7 cellular contexts compared by ENCODE assay signal in the genomic region with DNA sequence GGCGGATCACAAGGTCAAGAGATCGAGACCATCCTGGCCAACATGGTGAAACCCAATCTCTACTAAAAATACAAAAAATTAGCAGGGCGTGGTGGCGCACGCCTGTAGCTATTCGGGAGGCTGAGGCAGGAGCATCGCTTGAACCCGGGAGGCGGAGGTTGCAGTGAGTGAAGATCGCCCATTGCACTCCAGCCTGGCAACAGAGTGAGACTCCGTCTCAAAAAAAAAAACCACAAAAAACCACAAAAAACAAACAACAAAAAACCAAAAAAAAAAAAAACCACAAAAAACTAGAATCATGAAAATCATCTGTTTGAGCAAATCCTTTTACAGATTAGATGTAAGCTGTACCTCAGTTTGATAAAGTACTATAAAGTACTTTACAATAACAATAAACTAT. TPM values are rescaled to one million over a fixed set of nuclear protein-coding genes. Genes with fewer than 3 reads are reported as not detected.
A peak's percentile ranks its signal among the peaks of the same experiment; 100 is the strongest.
DNase-seq lines count a peak whose midpoint lies in the region; ATAC-seq and TF ChIP-seq lines count a peak whose summit lies in the region.
"Not testable (repeated sequence)": the region's sequence is repeated elsewhere in the genome, so short reads cannot be mapped to it uniquely, and the experiment has no call there.

No MANE protein-coding gene starts in this region.

- H3K79me2 ChIP-seq in OCI-LY7 (ENCODE audit: insufficient read depth, low read depth, low read length) = peaks cover 73% of the 10 kb centered on the region

- TF ChIP-seq CTCF in GM12875 (IDR thresholded peaks at IDR 0.05; ENCODE audit: borderline replicate concordance, insufficient read depth, low read depth, low read length); OCI-LY7 (conservative IDR thresholded peaks at IDR 0.05; ENCODE audit: low read length); brain microvascular endothelial cell (IDR thresholded peaks at IDR 0.05; ENCODE audit: low read depth, low read length, missing control alignments); fibroblast of pulmonary artery (IDR thresholded peaks at IDR 0.05; ENCODE audit: low read length, missing control alignments); gastrocnemius medialis (IDR thresholded peaks at IDR 0.05 in 4 of 5, conservative IDR thresholded peaks at IDR 0.05 in 1 of 5): not testable (repeated sequence)

- not testable (repeated sequence) for H2AFZ ChIP-seq in OCI-LY7 (ENCODE audit: low read length)

- H3K27me3 ChIP-seq in brain microvascular endothelial cell (replicated peaks); mononuclear cell (ENCODE audit: insufficient read depth, low read length); gastrocnemius medialis: not testable (repeated sequence)

- not testable (repeated sequence) for TF ChIP-seq POLR2A in gastrocnemius medialis (IDR thresholded peaks at IDR 0.05)

- intact Hi-C loops in OCI-LY7 (cut with micrococcal nuclease; ENCODE audit: unreplicated experiment) = loop anchor here (5.0 to 10.0 kb wide), 2 partner anchors 76 to 268 kb away; a partner anchor contains a TSS
- intact Hi-C loops in gastrocnemius medialis (cut with DNase I; ENCODE audit: low total_unique reads) = loop anchor here (5.0 kb wide), 3 partner anchors 239 to 534 kb away; a partner anchor contains a TSS

- H3K36me3 Mint-ChIP-seq in activated CD8-positive, alpha-beta T cell treated with anti-CD3 and anti-CD28 coated beads, Interleukin-2, amount 10 ng/mL, durations not matched to agents 7 days and 5 days (ENCODE audit: low read depth) = peaks cover 39% of the 10 kb centered on the region

- H3K4me2 ChIP-seq in OCI-LY7 (ENCODE audit: low read length) = peak overlapping the region; percentile 81

- not testable (repeated sequence) for H3K9me3 ChIP-seq in OCI-LY7 (ENCODE audit: low read length); mononuclear cell (ENCODE audit: low read depth, low read length); gastrocnemius medialis

- in situ Hi-C loops in brain microvascular endothelial cell (cut with HindIII; ENCODE audit: low pct_ligation_motif_present, low sequenced_read_pairs) = not testable (repeated sequence)
- in situ Hi-C loops in gastrocnemius medialis (cut with MboI; ENCODE audit: low sequenced_read_pairs in 4 of 4) = loop anchor here in 3 of 4 donors (5.0 to 10.0 kb wide), 3 partner anchors 252 to 264 kb away; a partner anchor contains a TSS

- POLR2A ChIA-PET in OCI-LY7 (lab: Charles Lee) = interaction anchor here (0.5 to 2.1 kb wide), 16 partner anchors 11 to 274 kb away, joined by 3 to 12 read pairs (median 4); no protein-coding TSS in a partner anchor
- POLR2A ChIA-PET in activated CD8-positive, alpha-beta T cell treated with anti-CD3 and anti-CD28 coated beads, Interleukin-2, amount 10 ng/mL, durations not matched to agents 7 days and 5 days (lab: Charles Lee) = interaction anchor here (0.5 to 5.0 kb wide), 22 partner anchors 8 to 273 kb away, joined by 3 to 92 read pairs (median 8); a partner anchor contains a TSS

- H3K27ac ChIP-seq in OCI-LY7 (ENCODE audit: low read depth, low read length, poor library complexity, severe bottlenecking) (peak overlapping the region; percentile 86), brain microvascular endothelial cell (peak overlapping the region; percentile 8), gastrocnemius medialis (peak overlapping the region; percentile 90 to 93 (median 92))

- H3K27ac Mint-ChIP-seq in activated CD8-positive, alpha-beta T cell treated with anti-CD3 and anti-CD28 coated beads, Interleukin-2, amount 10 ng/mL, durations not matched to agents 7 days and 5 days = peak overlapping the region; percentile 99

- peaks cover 33% of the 10 kb centered on the region for H3K4me1 ChIP-seq in OCI-LY7 (ENCODE audit: insufficient read depth, low read length, poor library complexity, severe bottlenecking)
- peaks cover 44% of the 10 kb centered on the region for H3K4me1 ChIP-seq in mononuclear cell (ENCODE audit: insufficient read depth, low read length)
- peaks cover 27 to 46% of the 10 kb centered on the region in 2 donors for H3K4me1 ChIP-seq in gastrocnemius medialis

- H4K20me1 ChIP-seq in OCI-LY7 (ENCODE audit: insufficient read depth, low read length) = peaks cover 36% of the 10 kb centered on the region

- peak overlapping the region; percentile 87 for H3K4me3 ChIP-seq in GM12875 (ENCODE audit: low read depth, low read length)
- peak overlapping the region; percentile 88 for H3K4me3 ChIP-seq in OCI-LY7 (ENCODE audit: low read depth, low read length, poor library complexity, severe bottlenecking)
- H3K4me3 ChIP-seq in brain microvascular endothelial cell (ENCODE audit: low read depth, low read length) = peak overlapping the region; percentile 82
- peak overlapping the region; percentile 95 for H3K4me3 ChIP-seq in fibroblast of pulmonary artery (replicated peaks; ENCODE audit: low read depth, low read length)
- H3K4me3 ChIP-seq in mononuclear cell (ENCODE audit: low read length) = peak overlapping the region; percentile 75
- H3K4me3 ChIP-seq in gastrocnemius medialis = peak overlapping the region; percentile 65 to 72 (median 66)

- H3K9me2 ChIP-seq in OCI-LY7 (ENCODE audit: insufficient read depth, low read length) = not testable (repeated sequence)

- DNase-seq in OCI-LY7 (ENCODE audit: low spot score); activated CD8-positive, alpha-beta T cell treated with anti-CD3 and anti-CD28 coated beads, Interleukin-2, amount 10 ng/mL, durations not matched to agents 7 days and 5 days; brain microvascular endothelial cell; fibroblast of pulmonary artery (ENCODE audit: low read depth); gastrocnemius medialis: not testable (repeated sequence)

- CTCF ChIA-PET in OCI-LY7 (lab: Charles Lee; ENCODE audit: unreplicated experiment) = not testable (repeated sequence)
- CTCF ChIA-PET in activated CD8-positive, alpha-beta T cell treated with anti-CD3 and anti-CD28 coated beads, Interleukin-2, amount 10 ng/mL, durations not matched to agents 7 days and 5 days (lab: Charles Lee) = interaction anchor here (0.7 to 5.1 kb wide), 12 partner anchors 9 to 605 kb away, joined by 3 to 56 read pairs (median 4); a partner anchor contains a TSS

- H3K4me1 Mint-ChIP-seq in activated CD8-positive, alpha-beta T cell treated with anti-CD3 and anti-CD28 coated beads, Interleukin-2, amount 10 ng/mL, durations not matched to agents 7 days and 5 days (ENCODE audit: low read depth) = peaks cover 52% of the 10 kb centered on the region

- H3K27me3 Mint-ChIP-seq in activated CD8-positive, alpha-beta T cell treated with anti-CD3 and anti-CD28 coated beads, Interleukin-2, amount 10 ng/mL, durations not matched to agents 7 days and 5 days (ENCODE audit: low read depth) = not testable (repeated sequence)

- H3K9me3 Mint-ChIP-seq in activated CD8-positive, alpha-beta T cell treated with anti-CD3 and anti-CD28 coated beads, Interleukin-2, amount 10 ng/mL, durations not matched to agents 7 days and 5 days (ENCODE audit: insufficient read depth) = not testable (repeated sequence)

- peak overlapping the region; percentile 93 for H3K4me3 Mint-ChIP-seq in activated CD8-positive, alpha-beta T cell treated with anti-CD3 and anti-CD28 coated beads, Interleukin-2, amount 10 ng/mL, durations not matched to agents 7 days and 5 days

- not testable (repeated sequence) for BruUV-seq in OCI-LY7 (replicated peaks; lab: Mats Ljungman, UMichigan)

- peaks cover 35% of the 10 kb centered on the region for H3K36me3 ChIP-seq in OCI-LY7 (ENCODE audit: insufficient read depth, low read length)
- H3K36me3 ChIP-seq in brain microvascular endothelial cell (replicated peaks); gastrocnemius medialis: not testable (repeated sequence)

- not testable (repeated sequence) for ATAC-seq in activated CD8-positive, alpha-beta T cell treated with anti-CD3 and anti-CD28 coated beads, Interleukin-2, amount 10 ng/mL, durations not matched to agents 7 days and 5 days; gastrocnemius medialis

RNA-seq across cellular contexts. Expression of a gene that starts 1.5 kb away (rescaled TPM):
- 440 and 450 TPM in 2 replicates for total RNA-seq in OCI-LY7 (2014; rRNA removed; shearing (Covaris generic))
- total RNA-seq in OCI-LY7 (2022) = 274 and 291 TPM in 2 replicates
- total RNA-seq in activated CD8-positive, alpha-beta T cell treated with anti-CD3 and anti-CD28 coated beads, Interleukin-2, amount 10 ng/mL, durations not matched to agents 7 days and 5 days = 100 to 1,000 TPM; 435 to 439 TPM
- 121 TPM for total RNA-seq in mononuclear cell
- total RNA-seq in gastrocnemius medialis = 100 to 1,000 TPM in 3 of 4 donors, 10 to 100 TPM in 1; 83.0 to 147 (median 132) TPM

RNA-seq across cellular contexts. Expression of a gene that starts 38.9 kb away (rescaled TPM):
- total RNA-seq in OCI-LY7 (2014; rRNA removed; shearing (Covaris generic)) = 14.9 and 15.2 TPM in 2 replicates
- 22.7 and 27.2 TPM in 2 replicates for total RNA-seq in OCI-LY7 (2022)
- total RNA-seq in activated CD8-positive, alpha-beta T cell treated with anti-CD3 and anti-CD28 coated beads, Interleukin-2, amount 10 ng/mL, durations not matched to agents 7 days and 5 days = 10 to 100 TPM; 26.8 to 28.0 TPM
- 27.3 TPM for total RNA-seq in mononuclear cell
- 10 to 100 TPM; 13.0 to 18.7 (median 15.9) TPM for total RNA-seq in gastrocnemius medialis

RNA-seq across cellular contexts. Expression of a gene that starts 49.9 kb away (rescaled TPM):
- 2,827 and 2,935 TPM in 2 replicates for total RNA-seq in OCI-LY7 (2014; rRNA removed; shearing (Covaris generic))
- total RNA-seq in OCI-LY7 (2022) = 2,267 and 2,573 TPM in 2 replicates
- total RNA-seq in activated CD8-positive, alpha-beta T cell treated with anti-CD3 and anti-CD28 coated beads, Interleukin-2, amount 10 ng/mL, durations not matched to agents 7 days and 5 days = 1,000 to 10,000 TPM; 2,568 to 2,621 TPM
- total RNA-seq in mononuclear cell = 799 TPM
- total RNA-seq in gastrocnemius medialis = 1,000 to 10,000 TPM in 1 of 4 donors, 100 to 1,000 TPM in 3; 487 to 1,236 (median 715) TPM

Comparison
In these comparisons a context has a peak if more than half of its experiments do, and no peak if none do; other contexts are left out.
1. H3K27ac ChIP-seq: peak in every context shown above with its lines; median percentile 92 in gastrocnemius medialis; 86 in OCI-LY7; 8 in brain microvascular endothelial cell.